Comparison of ENCODE assay signal across 27 cellular contexts in the genomic region with DNA sequence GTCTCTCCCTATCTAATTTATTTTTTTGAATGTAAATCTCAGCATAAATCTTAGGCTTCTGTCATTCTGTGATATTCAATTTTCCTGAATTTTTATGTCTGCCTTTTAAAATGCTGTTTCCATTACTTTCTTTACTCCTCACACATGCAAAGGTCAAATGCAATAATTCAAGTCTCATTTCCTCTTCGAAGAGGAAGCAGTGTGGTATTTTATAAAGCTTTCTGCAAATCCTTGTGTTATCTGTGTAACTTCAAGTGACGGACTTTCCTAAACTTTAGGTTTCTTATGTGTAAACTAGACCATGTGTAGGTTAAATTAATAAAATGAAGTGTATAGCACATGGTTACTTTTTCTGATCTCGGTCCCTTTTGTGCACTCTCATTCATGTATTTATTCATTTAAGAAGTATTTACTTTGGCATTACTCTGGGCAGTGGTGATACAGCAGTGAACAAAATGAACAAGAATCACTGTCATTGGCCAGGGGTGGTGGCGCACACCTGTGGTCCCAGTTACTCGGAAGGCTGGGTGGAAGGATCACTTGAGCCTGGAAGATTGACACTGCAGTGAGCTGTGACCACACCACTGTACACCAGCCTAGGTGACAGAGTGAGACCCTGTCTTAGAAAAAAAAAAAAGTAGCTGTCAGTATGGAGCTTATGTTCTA.
"Had no signal": no experiment of that assay in that cellular context is flagged by ENCODE, and none has a peak within 500 bp of the region (broad histone marks: within the 10 kb centered on the region; RNA-seq: fewer than 3 reads in every experiment).

No MANE protein-coding gene starts in this region.

- FAIRE-seq: endometrium, kidney, pancreas, TTC549 had no signal

- H3K4me3 ChIP-seq: left lung, lung, pancreas, stomach, suprapubic skin, transverse colon, uterus had no signal

- H3K4me1 Mint-ChIP-seq: activated naive CD8-positive, alpha-beta T cell treated with anti-CD3 and anti-CD28 coated beads, Interleukin-2, amount 10 ng/mL, durations not matched to agents 7 days and 5 days had no signal

- H3K36me3 ChIP-seq: left lung, pancreas, suprapubic skin, transverse colon, uterus had no signal

- H3K27ac Mint-ChIP-seq: activated B cell treated with CpG ODN at 0.5 μM for 24 hours; activated CD4-positive, alpha-beta T cell treated with anti-CD3 and anti-CD28 coated beads for 36 hours; activated naive CD4-positive, alpha-beta T cell treated with anti-CD3 and anti-CD28 coated beads for 36 hours; activated naive CD8-positive, alpha-beta T cell treated with anti-CD3 and anti-CD28 coated beads, Interleukin-2, amount 10 ng/mL, durations not matched to agents 7 days and 5 days; activated T-cell treated with anti-CD3 and anti-CD28 coated beads, Interleukin-2, amount 50 U/mL, for 24 hours; brain; dendritic cell treated with granulocyte-macrophage colony-stimulating factor and Interleukin-4, amounts not matched to agents 40 ng/mL and 50 ng/mL, for 4 days; mesothelial cell of epicardium; natural killer cell treated with Interleukin-12 subunit alpha and Interleukin-12 subunit beta and Interleukin-15 and Interleukin-18, amount 100 ng/mL, for 72 hours had no signal

- DNase-seq: activated B cell treated with CpG ODN at 0.5 μM for 24 hours; activated CD4-positive, alpha-beta T cell treated with anti-CD3 and anti-CD28 coated beads for 36 hours; activated CD4-positive, alpha-beta T cell treated with anti-CD3 and anti-CD28 coated beads, Interleukin-2, amount 50 U/mL, for 4 hours; activated CD8-positive, alpha-beta memory T cell treated with anti-CD3 and anti-CD28 coated beads for 24 hours; activated CD8-positive, alpha-beta memory T cell treated with anti-CD3 and anti-CD28 coated beads, Interleukin-2, amount 50 U/mL, for 4 hours; activated effector memory CD4-positive, alpha-beta T cell treated with Interleukin-2 at 50 U/mL for 16 hours; activated naive CD4-positive, alpha-beta T cell treated with anti-CD3 and anti-CD28 coated beads for 36 hours; activated naive CD8-positive, alpha-beta T cell treated with anti-CD3 and anti-CD28 coated beads, Interleukin-2, amount 10 ng/mL, durations not matched to agents 7 days and 5 days; activated T-cell treated with anti-CD3 and anti-CD28 coated beads, Interleukin-2, amount 50 U/mL, for 24 hours; effector CD4-positive, alpha-beta T cell; erythroblast; foreskin fibroblast; kidney; left lung; pancreas; right cardiac atrium; stomach; transverse colon; uterus had no signal

- H3K4me3 Mint-ChIP-seq: activated B cell treated with CpG ODN at 0.5 μM for 24 hours; activated CD4-positive, alpha-beta T cell treated with anti-CD3 and anti-CD28 coated beads for 36 hours; activated naive CD4-positive, alpha-beta T cell treated with anti-CD3 and anti-CD28 coated beads for 36 hours; activated naive CD8-positive, alpha-beta T cell treated with anti-CD3 and anti-CD28 coated beads, Interleukin-2, amount 10 ng/mL, durations not matched to agents 7 days and 5 days; activated T-cell treated with anti-CD3 and anti-CD28 coated beads, Interleukin-2, amount 50 U/mL, for 24 hours; brain; dendritic cell treated with granulocyte-macrophage colony-stimulating factor and Interleukin-4, amounts not matched to agents 40 ng/mL and 50 ng/mL, for 4 days; mesothelial cell of epicardium; natural killer cell treated with Interleukin-12 subunit alpha and Interleukin-12 subunit beta and Interleukin-15 and Interleukin-18, amount 100 ng/mL, for 72 hours had no signal

- H3K4me1 ChIP-seq: left lung, pancreas, stomach, suprapubic skin, uterus had no signal

- H3K9me3 Mint-ChIP-seq: dendritic cell treated with granulocyte-macrophage colony-stimulating factor and Interleukin-4, amounts not matched to agents 40 ng/mL and 50 ng/mL, for 4 days; natural killer cell treated with Interleukin-12 subunit alpha and Interleukin-12 subunit beta and Interleukin-15 and Interleukin-18, amount 100 ng/mL, for 72 hours had no signal

- H3K27me3 ChIP-seq: left lung, pancreas, stomach, suprapubic skin, transverse colon, uterus had no signal

- H3K27me3 Mint-ChIP-seq: activated B cell treated with CpG ODN at 0.5 μM for 24 hours; activated CD4-positive, alpha-beta T cell treated with anti-CD3 and anti-CD28 coated beads for 36 hours; activated naive CD8-positive, alpha-beta T cell treated with anti-CD3 and anti-CD28 coated beads, Interleukin-2, amount 10 ng/mL, durations not matched to agents 7 days and 5 days; activated T-cell treated with anti-CD3 and anti-CD28 coated beads, Interleukin-2, amount 50 U/mL, for 24 hours; brain; dendritic cell treated with granulocyte-macrophage colony-stimulating factor and Interleukin-4, amounts not matched to agents 40 ng/mL and 50 ng/mL, for 4 days; natural killer cell treated with Interleukin-12 subunit alpha and Interleukin-12 subunit beta and Interleukin-15 and Interleukin-18, amount 100 ng/mL, for 72 hours had no signal

- ATAC-seq: activated CD4-positive, alpha-beta T cell treated with anti-CD3 and anti-CD28 coated beads for 36 hours; left lung; natural killer cell treated with Interleukin-12 subunit alpha and Interleukin-12 subunit beta and Interleukin-15 and Interleukin-18, amount 100 ng/mL, for 72 hours; pancreas; right cardiac atrium had no signal

- H3K9me3 ChIP-seq: left lung, pancreas, stomach, suprapubic skin, transverse colon, uterus had no signal
